Comparison of ENCODE assay signal across 2 cellular contexts in the genomic region with DNA sequence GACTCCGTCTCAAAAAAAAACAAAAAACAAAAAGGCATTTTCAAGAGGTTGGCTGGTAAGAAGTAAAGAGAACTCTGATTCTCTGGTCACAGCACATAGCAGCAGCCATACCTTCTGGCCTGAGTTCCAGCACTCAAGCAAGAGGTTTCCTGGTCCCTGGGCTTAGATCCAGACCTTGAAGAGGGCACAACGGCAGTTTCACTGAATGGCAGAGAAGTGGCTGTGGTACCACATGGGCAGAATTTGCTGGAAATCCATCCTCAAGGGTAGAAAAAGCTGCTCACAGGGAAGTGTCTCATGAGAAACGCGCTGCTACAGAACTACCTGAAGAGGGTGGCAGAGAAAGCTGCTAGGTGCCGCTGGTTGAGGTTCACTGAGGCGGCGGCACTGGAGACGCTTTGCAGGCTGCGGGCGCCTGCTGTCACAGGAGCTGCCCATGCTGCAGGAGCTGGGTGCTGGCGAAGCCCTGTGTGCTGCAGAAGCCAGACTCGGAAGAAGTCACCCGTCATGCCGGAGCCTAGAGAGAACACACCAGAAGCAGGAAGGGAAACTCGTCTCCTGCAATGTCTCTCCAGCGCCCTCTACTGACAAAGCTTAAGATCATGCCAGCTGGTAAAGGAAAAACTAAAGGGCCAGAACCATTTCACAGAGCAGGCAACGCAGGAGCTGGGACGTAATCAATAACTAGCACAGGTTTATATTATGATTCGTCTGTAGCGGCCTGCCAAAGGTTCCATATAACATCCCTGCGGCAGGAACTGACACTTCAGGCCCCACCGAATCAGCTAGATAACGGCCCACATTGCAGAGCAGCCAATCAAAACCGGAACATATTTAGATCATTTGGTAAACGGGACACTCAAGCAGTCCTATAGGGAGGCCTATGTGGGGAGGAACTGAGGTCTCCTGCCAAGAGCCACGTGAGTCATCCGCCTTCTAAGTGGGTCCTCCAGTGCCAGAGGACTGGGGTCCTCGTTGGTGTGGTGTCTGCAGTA.
TF ChIP-seq lines count a peak whose summit lies in the region.

No MANE protein-coding gene starts in this region.

TF ChIP-seq in GM12891, 5 proteins besides CTCF, POLR2A, EP300 and RAD21:
- no peak for TF ChIP-seq PAX5 (IDR thresholded peaks at IDR 0.05; ENCODE audit: insufficient read depth, low read length, severe bottlenecking)
- TF ChIP-seq POU2F2 (IDR thresholded peaks at IDR 0.05; ENCODE audit: low read depth, low read length) = peak; percentile 45; the same call in 1 of the 2 replicates
- TF ChIP-seq SPI1 (IDR thresholded peaks at IDR 0.05; ENCODE audit: low read depth, low read length) = peak; percentile 48; the same call in 1 of the 2 replicates
- no peak for TF ChIP-seq TAF1 (IDR thresholded peaks at IDR 0.05; ENCODE audit: low read depth, low read length)
- peak; percentile 68; the same call in 1 of the 2 replicates for TF ChIP-seq POLR2AphosphoS5 (IDR thresholded peaks at IDR 0.05; ENCODE audit: low read depth, low read length)
TF ChIP-seq in GM12891: peak in this region for 3.

TF ChIP-seq in endothelial cell of umbilical vein, 7 proteins besides CTCF, POLR2A, EP300 and RAD21:
- TF ChIP-seq EZH2 (IDR thresholded peaks at IDR 0.05; ENCODE audit: borderline replicate concordance, low read depth, low read length, severe bottlenecking) = no peak
- TF ChIP-seq POLR2AphosphoS5 (IDR thresholded peaks at IDR 0.05; ENCODE audit: insufficient read depth, low read depth, low read length) = peak; percentile 69
